1 cellular context compared by ENCODE assay signal in genomic region chr2:233117811-233118480, GRCh38.
TF ChIP-seq lines count a peak whose summit lies in the region.

No MANE protein-coding gene starts in this region.

TF ChIP-seq in GM23338, 12 proteins besides CTCF, POLR2A, EP300 and RAD21 (continued from another document):
- TF ChIP-seq ZNF114 (CRISPR knock-in tag; IDR thresholded peaks at IDR 0.05) (no peak), ETS1 (IDR thresholded peaks at IDR 0.05) (no peak), NANOG (IDR thresholded peaks at IDR 0.05; ENCODE audit: borderline replicate concordance) (no peak), CREB1 (CRISPR knock-in tag; IDR thresholded peaks at IDR 0.05; ENCODE audit: low read depth) (no peak), STAT1 (IDR thresholded peaks at IDR 0.05; ENCODE audit: unreplicated experiment) (no peak), REST (IDR thresholded peaks at IDR 0.05; ENCODE audit: unreplicated experiment) (no peak)
